8 cellular contexts compared by ENCODE assay signal in genomic region chr6:30907290-30907757, GRCh38. TPM values are rescaled to one million over a fixed set of nuclear protein-coding genes. Genes with fewer than 3 reads are reported as not detected.
DNase-seq lines count a peak whose midpoint lies in the region; ATAC-seq, FAIRE-seq and TF ChIP-seq lines count a peak whose summit lies in the region.
"Not testable (repeated sequence)": the region's sequence is repeated elsewhere in the genome, so short reads cannot be mapped to it uniquely, and the experiment has no call there.
"Had no signal": no experiment of that assay in that cellular context is flagged by ENCODE, and none has a peak within 500 bp of the region (broad histone marks: within the 10 kb centered on the region; RNA-seq: fewer than 3 reads in every experiment).

No MANE protein-coding gene starts in this region.

- H3K4me1 Mint-ChIP-seq in activated T-cell treated with anti-CD3 and anti-CD28 coated beads, Interleukin-2, amount 50 U/mL, for 4 hours (ENCODE audit: low read depth) = peaks cover 20% of the 10 kb centered on the region

- ATAC-seq in activated T-cell treated with anti-CD3 and anti-CD28 coated beads, Interleukin-2, amount 50 U/mL, for 4 hours = not testable (repeated sequence)
- peak; percentile 25 to 62 (median 58) for ATAC-seq in right lobe of liver

- CTCF ChIA-PET in BJ (lab: Yijun Ruan, JAX) = interaction anchor here (0.9 to 2.9 kb wide), 8 partner anchors 7 to 172 kb away, joined by 3 to 19 read pairs (median 3); partner anchors contain the start of gene VARS2
- CTCF ChIA-PET in endothelial cell of umbilical vein (lab: Charles Lee) = interaction anchor here (0.6 to 4.5 kb wide), 12 partner anchors 9 to 207 kb away, joined by 3 to 18 read pairs (median 4); partner anchors contain the start of gene PSORS1C1

- H3K9me1 ChIP-seq in endothelial cell of umbilical vein (replicated peaks; ENCODE audit: control insufficient read depth, extremely low read depth, insufficient read depth, low read length) = not testable (repeated sequence)

- not testable (repeated sequence) for DNase-seq in BJ (ENCODE audit: low read depth); Karpas-422; activated T-cell treated with anti-CD3 and anti-CD28 coated beads, Interleukin-2, amount 50 U/mL, for 4 hours; endothelial cell of umbilical vein (ENCODE audit: low read depth, low spot score); sigmoid colon
- DNase-seq in right lobe of liver = peak in 1 of 3 donors; percentile 74

- not testable (repeated sequence) for TF ChIP-seq EP300 in sigmoid colon (IDR thresholded peaks at IDR 0.05)

- not testable (repeated sequence) for BruUV-seq in endothelial cell of umbilical vein (replicated peaks; lab: Mats Ljungman, UMichigan)

- H3K4me1 ChIP-seq in Karpas-422 (ENCODE audit: low read length); endothelial cell of umbilical vein (ENCODE audit: control insufficient read depth, extremely low read depth, insufficient read depth, low read length); right lobe of liver: not testable (repeated sequence)
- peaks cover 0 to 15% (median 12%) of the 10 kb centered on the region in 4 donors for H3K4me1 ChIP-seq in sigmoid colon

- intact Hi-C loops in endothelial cell of umbilical vein (cut with micrococcal nuclease); right lobe of liver (cut with DNase I); sigmoid colon (cut with DNase I): not testable (repeated sequence)

- H3K9me3 ChIP-seq in Karpas-422 (ENCODE audit: low read length); endothelial cell of umbilical vein (replicated peaks; ENCODE audit: control insufficient read depth, insufficient read depth, low read length); right lobe of liver; sigmoid colon: not testable (repeated sequence)

- H3K4me3 ChIP-seq in BJ (ENCODE audit: low read depth, low read length) (peak overlapping the region; percentile 77), Karpas-422 (ENCODE audit: low read length) (peak overlapping the region; percentile 97; the same call in 1 of the 2 replicates), endothelial cell of umbilical vein (replicated peaks in 1 of 3; ENCODE audit: insufficient read depth in 1 of 3, low read depth in 1 of 3, low read length in 3 of 3) (peak overlapping the region; percentile 94 to 96 (median 94)), right lobe of liver (peak overlapping the region; percentile 76 to 94 (median 80)), sigmoid colon (peak overlapping the region; percentile 30 to 85 (median 80))

- H3K27me3 Mint-ChIP-seq in activated T-cell treated with anti-CD3 and anti-CD28 coated beads, Interleukin-2, amount 50 U/mL, for 4 hours (ENCODE audit: low read depth) = not testable (repeated sequence)

- 21% methylated on average over 13 of the region's 16 CpGs for WGBS in right lobe of liver (ENCODE audit: insufficient coverage, low coverage, low lambda C conversion rate, missing lambda C conversion rate)
- 12 to 48% methylated on average over 16 of the region's 16 CpGs for WGBS in sigmoid colon, 2 donors

- peak overlapping the region; percentile 81 for H3K4me2 ChIP-seq in Karpas-422 (ENCODE audit: low read depth, low read length, poor library complexity, severe bottlenecking)
- H3K4me2 ChIP-seq in endothelial cell of umbilical vein (ENCODE audit: insufficient read depth, low read length) = peak overlapping the region; percentile 43

- dilution Hi-C loops in endothelial cell of umbilical vein (cut with MboI; ENCODE audit: extremely low pct_ligation_motif_present, low sequenced_read_pairs) = not testable (repeated sequence)

- TF ChIP-seq POLR2A in endothelial cell of umbilical vein (IDR thresholded peaks at IDR 0.05; ENCODE audit: low read depth, low read length); right lobe of liver (IDR thresholded peaks at IDR 0.05); sigmoid colon (IDR thresholded peaks at IDR 0.05): not testable (repeated sequence)

- not testable (repeated sequence) for H3K27ac ChIP-seq in Karpas-422 (ENCODE audit: low read length); endothelial cell of umbilical vein (ENCODE audit: insufficient read depth, low read depth, low read length)
- H3K27ac ChIP-seq in right lobe of liver = peak overlapping the region; percentile 25 to 87 (median 73)
- peak overlapping the region in 3 of 4 donors; percentile 52 to 63 (median 61) for H3K27ac ChIP-seq in sigmoid colon

- not testable (repeated sequence) for H3K9ac ChIP-seq in Karpas-422 (ENCODE audit: low read length); endothelial cell of umbilical vein (replicated peaks; ENCODE audit: extremely low read depth, insufficient read depth, low read length)

- peaks cover 17% of the 10 kb centered on the region for H3K36me3 Mint-ChIP-seq in activated T-cell treated with anti-CD3 and anti-CD28 coated beads, Interleukin-2, amount 50 U/mL, for 4 hours (ENCODE audit: insufficient read depth)

- H4K20me1 ChIP-seq in Karpas-422 (ENCODE audit: insufficient read depth, low read depth, low read length); endothelial cell of umbilical vein (replicated peaks; ENCODE audit: control insufficient read depth, extremely low read depth, insufficient read depth, low read length): not testable (repeated sequence)

- H3K27me3 ChIP-seq in BJ (ENCODE audit: control insufficient read depth, insufficient read depth, low read length); Karpas-422 (ENCODE audit: low read length); endothelial cell of umbilical vein (ENCODE audit: control insufficient read depth in 2 of 2, insufficient read depth in 2 of 2, low read length in 2 of 2); right lobe of liver; sigmoid colon: not testable (repeated sequence)

- not testable (repeated sequence) for FAIRE-seq in endothelial cell of umbilical vein (lab: Jason Lieb, UNC)

- H3K79me2 ChIP-seq in Karpas-422 (ENCODE audit: low read length) (peaks cover 17% of the 10 kb centered on the region), endothelial cell of umbilical vein (ENCODE audit: control insufficient read depth, insufficient read depth, low read length) (peaks cover 14% of the 10 kb centered on the region)

- H3K9me3 Mint-ChIP-seq in activated T-cell treated with anti-CD3 and anti-CD28 coated beads, Interleukin-2, amount 50 U/mL, for 4 hours = not testable (repeated sequence)

- not testable (repeated sequence) for TF ChIP-seq CTCF in BJ (IDR thresholded peaks at IDR 0.05; ENCODE audit: insufficient read depth, low read depth, low read length); endothelial cell of umbilical vein (IDR thresholded peaks at IDR 0.05; ENCODE audit: extremely low read depth in 1 of 2, insufficient read depth in 1 of 2, low read depth in 1 of 2, low read length in 2 of 2); right lobe of liver (IDR thresholded peaks at IDR 0.05); sigmoid colon (IDR thresholded peaks at IDR 0.05)

- H3K36me3 ChIP-seq in BJ (ENCODE audit: control insufficient read depth, insufficient read depth, low read length) (peaks cover 17% of the 10 kb centered on the region), endothelial cell of umbilical vein (ENCODE audit: control insufficient read depth in 2 of 2, extremely low read depth in 1 of 2, insufficient read depth in 2 of 2, low read length in 2 of 2) (peaks cover 7 to 22% of the 10 kb centered on the region in 2 experiments), right lobe of liver (peaks cover 0 to 21% (median 7%) of the 10 kb centered on the region in 4 donors), sigmoid colon (peaks cover 7 to 31% (median 14%) of the 10 kb centered on the region in 4 donors)
- not testable (repeated sequence) for H3K36me3 ChIP-seq in Karpas-422 (ENCODE audit: insufficient read depth, low read length)

- not testable (repeated sequence) for H3K9me2 ChIP-seq in Karpas-422 (replicated peaks; ENCODE audit: insufficient read depth, low read length)

- not testable (repeated sequence) for H2AFZ ChIP-seq in Karpas-422 (ENCODE audit: low read length)
- H2AFZ ChIP-seq in endothelial cell of umbilical vein (ENCODE audit: low read depth, low read length) = peak overlapping the region; percentile 89

- POLR2A ChIA-PET in BJ (lab: Charles Lee) (interaction anchor here (0.6 to 0.7 kb wide), 2 partner anchors 24 to 705 kb away, joined by 3 read pairs; no protein-coding TSS in a partner anchor), endothelial cell of umbilical vein (lab: Charles Lee) (interaction anchor here (0.6 kb wide), 2 partner anchors 179 to 209 kb away, joined by 4 to 5 read pairs; no protein-coding TSS in a partner anchor)

- peak overlapping the region; percentile 99 for H3K4me3 Mint-ChIP-seq in activated T-cell treated with anti-CD3 and anti-CD28 coated beads, Interleukin-2, amount 50 U/mL, for 4 hours

RNA-seq across cellular contexts. Expression of gene GTF2H4, which starts 0.7 kb away (rescaled TPM):
- polyA plus RNA-seq in BJ (2011; rRNA removed) (24.9 and 28.2 TPM in 2 replicates), endothelial cell of umbilical vein (40.5 and 40.8 TPM in 2 replicates), sigmoid colon (10 to 100 TPM in 2 of 3 donors, 1 to 10 TPM in 1; 9.9 to 21.9 (median 12.6) TPM)
- polyA minus RNA-seq in BJ (2011; rRNA and poly(A)+ RNA removed) = 12.8 and 13.3 TPM in 2 replicates
- 21.8 and 23.4 TPM in 2 replicates for total RNA-seq in Karpas-422 (2014; rRNA removed; shearing (Covaris generic); ENCODE audit: low replicate concordance)
- 10 to 100 TPM; 69.6 to 74.0 (median 73.8) TPM for total RNA-seq in activated T-cell treated with anti-CD3 and anti-CD28 coated beads, Interleukin-2, amount 50 U/mL, for 4 hours
- total RNA-seq in endothelial cell of umbilical vein (51.0 and 52.6 TPM in 2 replicates), right lobe of liver (10 to 100 TPM in 4 of 6 experiments, 1 to 10 TPM in 2; 3.6 to 21.1 (median 17.3) TPM), sigmoid colon (10 to 100 TPM in 2 of 4 donors, 1 to 10 TPM in 2; 7.7 to 28.5 (median 13.1) TPM)
- 32.2 and 35.5 TPM in 2 replicates for polyA plus RNA-seq in endothelial cell of umbilical vein (2011; cell fraction: cytosol; rRNA removed)
- polyA plus RNA-seq in endothelial cell of umbilical vein (2011; cell fraction: nucleus; rRNA removed) = 184 and 233 TPM in 2 replicates
- 30.4 and 34.4 TPM in 2 replicates for polyA plus RNA-seq in endothelial cell of umbilical vein (2012)
- 43.1 and 55.4 TPM in 2 replicates for polyA minus RNA-seq in endothelial cell of umbilical vein
- polyA minus RNA-seq in endothelial cell of umbilical vein (2011; cell fraction: cytosol; rRNA and poly(A)+ RNA removed) = 9.6 TPM
- polyA minus RNA-seq in endothelial cell of umbilical vein (2011; cell fraction: nucleus; rRNA and poly(A)+ RNA removed) = 29.4 and 32.4 TPM in 2 replicates

RNA-seq across cellular contexts. Expression of gene VARS2, which starts 6.7 kb away (rescaled TPM):
- polyA plus RNA-seq in BJ (2011; rRNA removed) (14.8 and 16.1 TPM in 2 replicates), endothelial cell of umbilical vein (17.8 TPM in 2 replicates), sigmoid colon (10 to 100 TPM in 1 of 3 donors, 1 to 10 TPM in 2; 6.9 to 23.0 (median 7.8) TPM)
- 10.3 and 15.8 TPM in 2 replicates for polyA minus RNA-seq in BJ (2011; rRNA and poly(A)+ RNA removed)
- 42.3 and 50.2 TPM in 2 replicates for total RNA-seq in Karpas-422 (2014; rRNA removed; shearing (Covaris generic); ENCODE audit: low replicate concordance)
- 10 to 100 TPM; 73.6 to 95.1 (median 79.3) TPM for total RNA-seq in activated T-cell treated with anti-CD3 and anti-CD28 coated beads, Interleukin-2, amount 50 U/mL, for 4 hours
- total RNA-seq in endothelial cell of umbilical vein (32.5 and 34.3 TPM in 2 replicates), right lobe of liver (10 to 100 TPM; 21.5 to 36.1 (median 25.9) TPM), sigmoid colon (10 to 100 TPM in 1 of 4 donors, 1 to 10 TPM in 3; 6.7 to 13.0 (median 9.0) TPM)
- polyA plus RNA-seq in endothelial cell of umbilical vein (2011; cell fraction: cytosol; rRNA removed) = 10.1 and 10.8 TPM in 2 replicates
- 150 and 154 TPM in 2 replicates for polyA plus RNA-seq in endothelial cell of umbilical vein (2011; cell fraction: nucleus; rRNA removed)
- polyA plus RNA-seq in endothelial cell of umbilical vein (2012) = 17.6 and 19.1 TPM in 2 replicates
- 23.0 and 30.0 TPM in 2 replicates for polyA minus RNA-seq in endothelial cell of umbilical vein
- polyA minus RNA-seq in endothelial cell of umbilical vein (2011; cell fraction: cytosol; rRNA and poly(A)+ RNA removed) = 9.2 TPM
- 15.0 and 20.7 TPM in 2 replicates for polyA minus RNA-seq in endothelial cell of umbilical vein (2011; cell fraction: nucleus; rRNA and poly(A)+ RNA removed)

RNA-seq across cellular contexts. Expression of gene DDR1, which starts 23.0 kb away (rescaled TPM):
- polyA plus RNA-seq in BJ (2011; rRNA removed) (10.6 and 17.0 TPM in 2 replicates), endothelial cell of umbilical vein (8.8 and 10.6 TPM in 2 replicates), sigmoid colon (100 to 1,000 TPM in 1 of 3 donors, 10 to 100 TPM in 2; 25.7 to 110 (median 27.0) TPM)
- 15.0 and 29.9 TPM in 2 replicates for polyA minus RNA-seq in BJ (2011; rRNA and poly(A)+ RNA removed)
- total RNA-seq in Karpas-422 (2014; rRNA removed; shearing (Covaris generic); ENCODE audit: low replicate concordance) = 0.15 and 0.25 TPM in 2 replicates
- 10 to 100 TPM; 13.9 to 23.1 (median 14.2) TPM for total RNA-seq in activated T-cell treated with anti-CD3 and anti-CD28 coated beads, Interleukin-2, amount 50 U/mL, for 4 hours
- total RNA-seq in endothelial cell of umbilical vein (17.7 and 22.9 TPM in 2 replicates), right lobe of liver (1 to 10 TPM; 3.2 to 9.9 (median 5.0) TPM), sigmoid colon (10 to 100 TPM in 2 of 4 donors, 1 to 10 TPM in 2; 7.9 to 25.2 (median 13.6) TPM)
- 4.9 and 6.8 TPM in 2 replicates for polyA plus RNA-seq in endothelial cell of umbilical vein (2011; cell fraction: cytosol; rRNA removed)
- polyA plus RNA-seq in endothelial cell of umbilical vein (2011; cell fraction: nucleus; rRNA removed) = 19.8 and 24.8 TPM in 2 replicates
- polyA plus RNA-seq in endothelial cell of umbilical vein (2012) = 8.8 and 14.7 TPM in 2 replicates
- polyA minus RNA-seq in endothelial cell of umbilical vein = 14.7 and 20.9 TPM in 2 replicates
- polyA minus RNA-seq in endothelial cell of umbilical vein (2011; cell fraction: cytosol; rRNA and poly(A)+ RNA removed) = 31.4 TPM
- 7.0 and 10.5 TPM in 2 replicates for polyA minus RNA-seq in endothelial cell of umbilical vein (2011; cell fraction: nucleus; rRNA and poly(A)+ RNA removed)

RNA-seq across cellular contexts. Expression of gene SFTA2, which starts 24.6 kb away (rescaled TPM):
- polyA plus RNA-seq in BJ (2011; rRNA removed) (not detected in 2 replicates), endothelial cell of umbilical vein (not detected in 2 replicates), sigmoid colon (1 to 10 TPM in 1 of 3 donors, not detected in 2; 3.6 TPM)
- polyA minus RNA-seq in BJ (2011; rRNA and poly(A)+ RNA removed) = not detected in 2 replicates
- not detected in 2 replicates for total RNA-seq in Karpas-422 (2014; rRNA removed; shearing (Covaris generic); ENCODE audit: low replicate concordance)
- total RNA-seq in activated T-cell treated with anti-CD3 and anti-CD28 coated beads, Interleukin-2, amount 50 U/mL, for 4 hours = under 1 TPM in 1 of 3 donors, not detected in 2; 0.28 TPM
- total RNA-seq in endothelial cell of umbilical vein (not detected in 2 replicates), right lobe of liver (not detected), sigmoid colon (not detected)
- not detected in 2 replicates for polyA plus RNA-seq in endothelial cell of umbilical vein (2011; cell fraction: cytosol; rRNA removed)
- not detected in 2 replicates for polyA plus RNA-seq in endothelial cell of umbilical vein (2011; cell fraction: nucleus; rRNA removed)
- not detected in 2 replicates for polyA plus RNA-seq in endothelial cell of umbilical vein (2012)
- polyA minus RNA-seq in endothelial cell of umbilical vein = not detected in 2 replicates
- not detected for polyA minus RNA-seq in endothelial cell of umbilical vein (2011; cell fraction: cytosol; rRNA and poly(A)+ RNA removed)
- polyA minus RNA-seq in endothelial cell of umbilical vein (2011; cell fraction: nucleus; rRNA and poly(A)+ RNA removed) = not detected in 2 replicates
- total RNA-seq: aorta, HT1080 had no signal

RNA-seq across cellular contexts. Expression of gene MUCL3, which starts 33.4 kb away (rescaled TPM):
- not detected in 2 replicates for polyA plus RNA-seq in BJ (2011; rRNA removed)
- polyA minus RNA-seq in BJ (2011; rRNA and poly(A)+ RNA removed) = not detected in 2 replicates
- total RNA-seq in Karpas-422 (2014; rRNA removed; shearing (Covaris generic); ENCODE audit: low replicate concordance) = not detected in 2 replicates
- total RNA-seq in activated T-cell treated with anti-CD3 and anti-CD28 coated beads, Interleukin-2, amount 50 U/mL, for 4 hours = under 1 TPM in 1 of 3 donors, not detected in 2; 0.03 TPM
- total RNA-seq in endothelial cell of umbilical vein = not detected in 2 replicates
- not detected in 2 replicates for polyA plus RNA-seq in endothelial cell of umbilical vein
- polyA plus RNA-seq in endothelial cell of umbilical vein (2011; cell fraction: cytosol; rRNA removed) = not detected in 2 replicates
- polyA plus RNA-seq in endothelial cell of umbilical vein (2011; cell fraction: nucleus; rRNA removed) = not detected in 2 replicates
- polyA plus RNA-seq in endothelial cell of umbilical vein (2012) = not detected in 2 replicates
- not detected in 2 replicates for polyA minus RNA-seq in endothelial cell of umbilical vein
- polyA minus RNA-seq in endothelial cell of umbilical vein (2011; cell fraction: cytosol; rRNA and poly(A)+ RNA removed) = not detected
- not detected in 2 replicates for polyA minus RNA-seq in endothelial cell of umbilical vein (2011; cell fraction: nucleus; rRNA and poly(A)+ RNA removed)
- not detected for total RNA-seq in right lobe of liver
- total RNA-seq in sigmoid colon = not detected
- polyA plus RNA-seq in sigmoid colon = under 1 TPM in 1 of 3 donors, not detected in 2; under 0.01 TPM
- total RNA-seq: aorta, HT1080 had no signal
